8 cellular contexts compared by ENCODE assay signal in genomic region chr3:6467186-6467585, GRCh38.
"Had no signal": no experiment of that assay in that cellular context is flagged by ENCODE, and none has a peak within 500 bp of the region (broad histone marks: within the 10 kb centered on the region; RNA-seq: fewer than 3 reads in every experiment).

No MANE protein-coding gene starts in this region.

- H3K4me3 Mint-ChIP-seq: IgD-negative memory B cell had no signal

- H3K4me1 Mint-ChIP-seq: IgD-negative memory B cell had no signal

- H3K9ac ChIP-seq: KMS-11 had no signal

- H3K27me3 Mint-ChIP-seq: IgD-negative memory B cell had no signal

- DNase-seq: IMR-90, KBM-7, KG1 had no signal

- FAIRE-seq: HepG2, HTR-8/SVneo had no signal

- ATAC-seq: HepG2 had no signal

- H3K4me2 ChIP-seq: KMS-11 had no signal

- H3K27ac ChIP-seq: HL-60, KMS-11 had no signal

- H3K27ac Mint-ChIP-seq: IgD-negative memory B cell had no signal
